Comparison of ENCODE assay signal across 1 cellular context in the genomic region with DNA sequence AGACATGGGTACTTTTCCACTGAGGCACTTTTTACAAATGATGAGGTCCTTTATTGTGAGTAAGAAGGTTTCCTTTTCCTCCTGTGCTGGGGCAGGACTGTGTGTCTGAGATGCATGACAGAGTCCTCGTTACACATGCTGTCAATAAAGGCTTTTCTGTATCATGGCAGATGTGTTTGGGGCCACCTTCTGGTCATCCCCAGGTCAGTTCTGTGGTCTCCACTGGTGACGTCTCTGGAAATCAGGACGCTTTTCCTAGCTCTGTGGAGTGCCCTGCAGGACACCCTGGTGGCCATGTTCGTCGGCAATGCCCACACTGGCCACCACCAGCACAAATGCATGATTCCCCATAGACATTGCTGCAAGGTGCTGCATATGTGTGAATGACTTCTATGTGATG.
A peak's percentile ranks its signal among the peaks of the same experiment; 100 is the strongest.
TF ChIP-seq lines count a peak whose summit lies in the region.

No MANE protein-coding gene starts in this region.

TF ChIP-seq in K562, 482 proteins besides CTCF, POLR2A, EP300 and RAD21 (continued from another document and continues in another):
- no peak for TF ChIP-seq ZFP36 (IDR thresholded peaks at IDR 0.05; ENCODE audit: low read depth, low read length, partially characterized antibody)
- no peak for TF ChIP-seq ZNF3 (CRISPR knock-in tag; IDR thresholded peaks at IDR 0.05)
- TF ChIP-seq ZNF75A (CRISPR knock-in tag; IDR thresholded peaks at IDR 0.05), result no peak
- TF ChIP-seq, protein P1, sequence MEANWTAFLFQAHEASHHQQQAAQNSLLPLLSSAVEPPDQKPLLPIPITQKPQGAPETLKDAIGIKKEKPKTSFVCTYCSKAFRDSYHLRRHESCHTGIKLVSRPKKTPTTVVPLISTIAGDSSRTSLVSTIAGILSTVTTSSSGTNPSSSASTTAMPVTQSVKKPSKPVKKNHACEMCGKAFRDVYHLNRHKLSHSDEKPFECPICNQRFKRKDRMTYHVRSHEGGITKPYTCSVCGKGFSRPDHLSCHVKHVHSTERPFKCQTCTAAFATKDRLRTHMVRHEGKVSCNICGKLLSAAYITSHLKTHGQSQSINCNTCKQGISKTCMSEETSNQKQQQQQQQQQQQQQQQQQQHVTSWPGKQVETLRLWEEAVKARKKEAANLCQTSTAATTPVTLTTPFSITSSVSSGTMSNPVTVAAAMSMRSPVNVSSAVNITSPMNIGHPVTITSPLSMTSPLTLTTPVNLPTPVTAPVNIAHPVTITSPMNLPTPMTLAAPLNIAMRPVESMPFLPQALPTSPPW (CRISPR knock-in tag; IDR thresholded peaks at IDR 0.05), result no peak
- TF ChIP-seq SMARCA5 (IDR thresholded peaks at IDR 0.05), result no peak
- TF ChIP-seq KDM1A (IDR thresholded peaks at IDR 0.05), result no peak
- TF ChIP-seq, protein P2, sequence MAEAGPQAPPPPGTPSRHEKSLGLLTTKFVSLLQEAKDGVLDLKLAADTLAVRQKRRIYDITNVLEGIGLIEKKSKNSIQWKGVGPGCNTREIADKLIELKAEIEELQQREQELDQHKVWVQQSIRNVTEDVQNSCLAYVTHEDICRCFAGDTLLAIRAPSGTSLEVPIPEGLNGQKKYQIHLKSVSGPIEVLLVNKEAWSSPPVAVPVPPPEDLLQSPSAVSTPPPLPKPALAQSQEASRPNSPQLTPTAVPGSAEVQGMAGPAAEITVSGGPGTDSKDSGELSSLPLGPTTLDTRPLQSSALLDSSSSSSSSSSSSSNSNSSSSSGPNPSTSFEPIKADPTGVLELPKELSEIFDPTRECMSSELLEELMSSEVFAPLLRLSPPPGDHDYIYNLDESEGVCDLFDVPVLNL (CRISPR knock-in tag; IDR thresholded peaks at IDR 0.05; ENCODE audit: low read depth), result no peak
- TF ChIP-seq MTA3 (IDR thresholded peaks at IDR 0.05; ENCODE audit: borderline replicate concordance), result no peak
- no peak; the same call in 1 of the 2 replicates for TF ChIP-seq XRCC5 (IDR thresholded peaks at IDR 0.05; ENCODE audit: low read depth, low read length)
- TF ChIP-seq CEBPB (tag; IDR thresholded peaks at IDR 0.05), result no peak
- no peak for TF ChIP-seq KAT7 (CRISPR knock-in tag; IDR thresholded peaks at IDR 0.05; ENCODE audit: borderline replicate concordance)
- 0 out of 2 replicates have a peak, but pooled peaks have one; percentile 32 for TF ChIP-seq ZNF12 (CRISPR knock-in tag; IDR thresholded peaks at IDR 0.05)
- no peak for TF ChIP-seq WHSC1 (IDR thresholded peaks at IDR 0.05; ENCODE audit: low read length)
- no peak for TF ChIP-seq SRSF9 (IDR thresholded peaks at IDR 0.05; ENCODE audit: borderline replicate concordance, low read depth, low read length)
- no peak; the same call in 1 of the 2 replicates for TF ChIP-seq CREB1 (IDR thresholded peaks at IDR 0.05)
- peak; percentile 54; the same call in 1 of the 2 replicates for TF ChIP-seq CREB1 (CRISPR knock-in tag; IDR thresholded peaks at IDR 0.05)
- TF ChIP-seq CCNT2 (IDR thresholded peaks at IDR 0.05; ENCODE audit: borderline replicate concordance, extremely low read depth, insufficient read length, low read depth, low read length), result no peak
- no peak for TF ChIP-seq TRIM28 (IDR thresholded peaks at IDR 0.05)
- no peak for TF ChIP-seq PPARD (CRISPR knock-in tag; IDR thresholded peaks at IDR 0.05)
- no peak for TF ChIP-seq TBL1XR1 (IDR thresholded peaks at IDR 0.05; ENCODE audit: low read length in 2 of 2)
- TF ChIP-seq KDM5B (IDR thresholded peaks at IDR 0.05; ENCODE audit: insufficient replicate concordance, low read depth, low read length), result no peak
- TF ChIP-seq NRF1 (conservative IDR thresholded peaks at IDR 0.05 in 1 of 2, IDR thresholded peaks at IDR 0.05 in 1 of 2), result 0 out of 4 replicates have a peak, but pooled peaks of 1 of the 2 experiments have one; percentile 27
- no peak for TF ChIP-seq ZNF431 (CRISPR knock-in tag; IDR thresholded peaks at IDR 0.05)
- TF ChIP-seq SAP30 (IDR thresholded peaks at IDR 0.05; ENCODE audit: borderline replicate concordance, insufficient read depth, low read depth, low read length, poor library complexity, severe bottlenecking), result peak; percentile 56
- TF ChIP-seq, protein P3, sequence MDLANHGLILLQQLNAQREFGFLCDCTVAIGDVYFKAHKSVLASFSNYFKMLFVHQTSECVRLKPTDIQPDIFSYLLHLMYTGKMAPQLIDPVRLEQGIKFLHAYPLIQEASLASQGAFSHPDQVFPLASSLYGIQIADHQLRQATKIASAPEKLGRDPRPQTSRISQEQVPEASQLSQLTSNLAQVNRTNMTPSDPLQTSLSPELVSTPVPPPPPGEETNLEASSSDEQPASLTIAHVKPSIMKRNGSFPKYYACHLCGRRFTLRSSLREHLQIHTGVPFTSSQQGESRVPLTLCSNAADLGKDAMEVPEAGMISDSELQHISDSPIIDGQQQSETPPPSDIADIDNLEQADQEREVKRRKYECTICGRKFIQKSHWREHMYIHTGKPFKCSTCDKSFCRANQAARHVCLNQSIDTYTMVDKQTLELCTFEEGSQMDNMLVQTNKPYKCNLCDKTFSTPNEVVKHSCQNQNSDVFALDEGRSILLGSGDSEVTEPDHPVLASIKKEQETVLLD (IDR thresholded peaks at IDR 0.05), result peak; percentile 36; the same call in 1 of the 2 replicates
- no peak for TF ChIP-seq PTRF (tag; IDR thresholded peaks at IDR 0.05)
- TF ChIP-seq HMG20B (CRISPR knock-in tag; IDR thresholded peaks at IDR 0.05), result no peak
- no peak for TF ChIP-seq BRD4 (IDR thresholded peaks at IDR 0.05)
- TF ChIP-seq, protein P4, sequence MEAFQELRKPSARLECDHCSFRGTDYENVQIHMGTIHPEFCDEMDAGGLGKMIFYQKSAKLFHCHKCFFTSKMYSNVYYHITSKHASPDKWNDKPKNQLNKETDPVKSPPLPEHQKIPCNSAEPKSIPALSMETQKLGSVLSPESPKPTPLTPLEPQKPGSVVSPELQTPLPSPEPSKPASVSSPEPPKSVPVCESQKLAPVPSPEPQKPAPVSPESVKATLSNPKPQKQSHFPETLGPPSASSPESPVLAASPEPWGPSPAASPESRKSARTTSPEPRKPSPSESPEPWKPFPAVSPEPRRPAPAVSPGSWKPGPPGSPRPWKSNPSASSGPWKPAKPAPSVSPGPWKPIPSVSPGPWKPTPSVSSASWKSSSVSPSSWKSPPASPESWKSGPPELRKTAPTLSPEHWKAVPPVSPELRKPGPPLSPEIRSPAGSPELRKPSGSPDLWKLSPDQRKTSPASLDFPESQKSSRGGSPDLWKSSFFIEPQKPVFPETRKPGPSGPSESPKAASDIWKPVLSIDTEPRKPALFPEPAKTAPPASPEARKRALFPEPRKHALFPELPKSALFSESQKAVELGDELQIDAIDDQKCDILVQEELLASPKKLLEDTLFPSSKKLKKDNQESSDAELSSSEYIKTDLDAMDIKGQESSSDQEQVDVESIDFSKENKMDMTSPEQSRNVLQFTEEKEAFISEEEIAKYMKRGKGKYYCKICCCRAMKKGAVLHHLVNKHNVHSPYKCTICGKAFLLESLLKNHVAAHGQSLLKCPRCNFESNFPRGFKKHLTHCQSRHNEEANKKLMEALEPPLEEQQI (IDR thresholded peaks at IDR 0.05), result no peak
- no peak for TF ChIP-seq PHTF2 (CRISPR knock-in tag; IDR thresholded peaks at IDR 0.05)
- TF ChIP-seq, protein P5, sequence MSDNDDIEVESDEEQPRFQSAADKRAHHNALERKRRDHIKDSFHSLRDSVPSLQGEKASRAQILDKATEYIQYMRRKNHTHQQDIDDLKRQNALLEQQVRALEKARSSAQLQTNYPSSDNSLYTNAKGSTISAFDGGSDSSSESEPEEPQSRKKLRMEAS (CRISPR knock-in tag; IDR thresholded peaks at IDR 0.05), result peak; percentile 79
- TF ChIP-seq MCM5 (IDR thresholded peaks at IDR 0.05; ENCODE audit: low read depth), result no peak
- no peak for TF ChIP-seq ILF3 (IDR thresholded peaks at IDR 0.05; ENCODE audit: borderline replicate concordance)
- TF ChIP-seq, protein P6, sequence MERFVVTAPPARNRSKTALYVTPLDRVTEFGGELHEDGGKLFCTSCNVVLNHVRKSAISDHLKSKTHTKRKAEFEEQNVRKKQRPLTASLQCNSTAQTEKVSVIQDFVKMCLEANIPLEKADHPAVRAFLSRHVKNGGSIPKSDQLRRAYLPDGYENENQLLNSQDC (CRISPR knock-in tag; IDR thresholded peaks at IDR 0.05), result no peak
- no peak for TF ChIP-seq ZNF41 (CRISPR knock-in tag; conservative IDR thresholded peaks at IDR 0.05)
- no peak for TF ChIP-seq CHCHD3 (CRISPR knock-in tag; IDR thresholded peaks at IDR 0.05)
- TF ChIP-seq SMARCA4 (IDR thresholded peaks at IDR 0.05), result peak; percentile 32; the same call in 1 of the 2 replicates
- TF ChIP-seq BRCA1 (IDR thresholded peaks at IDR 0.05), result no peak
- TF ChIP-seq BRCA1 (CRISPR knock-in tag; IDR thresholded peaks at IDR 0.05), result no peak
- TF ChIP-seq GTF2A2 (tag; IDR thresholded peaks at IDR 0.05), result no peak
- no peak for TF ChIP-seq MTA2 (IDR thresholded peaks at IDR 0.05; ENCODE audit: low read depth)
- no peak for TF ChIP-seq RFX5 (IDR thresholded peaks at IDR 0.05; ENCODE audit: low read depth, low read length)
- TF ChIP-seq, protein P7, sequence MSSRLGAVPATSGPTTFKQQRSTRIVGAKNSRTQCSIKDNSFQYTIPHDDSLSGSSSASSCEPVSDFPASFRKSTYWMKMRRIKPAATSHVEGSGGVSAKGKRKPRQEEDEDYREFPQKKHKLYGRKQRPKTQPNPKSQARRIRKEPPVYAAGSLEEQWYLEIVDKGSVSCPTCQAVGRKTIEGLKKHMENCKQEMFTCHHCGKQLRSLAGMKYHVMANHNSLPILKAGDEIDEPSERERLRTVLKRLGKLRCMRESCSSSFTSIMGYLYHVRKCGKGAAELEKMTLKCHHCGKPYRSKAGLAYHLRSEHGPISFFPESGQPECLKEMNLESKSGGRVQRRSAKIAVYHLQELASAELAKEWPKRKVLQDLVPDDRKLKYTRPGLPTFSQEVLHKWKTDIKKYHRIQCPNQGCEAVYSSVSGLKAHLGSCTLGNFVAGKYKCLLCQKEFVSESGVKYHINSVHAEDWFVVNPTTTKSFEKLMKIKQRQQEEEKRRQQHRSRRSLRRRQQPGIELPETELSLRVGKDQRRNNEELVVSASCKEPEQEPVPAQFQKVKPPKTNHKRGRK (tag; IDR thresholded peaks at IDR 0.05), result no peak
- TF ChIP-seq NELFE (IDR thresholded peaks at IDR 0.05; ENCODE audit: insufficient read depth, insufficient read length), result no peak
- peak; percentile 78 for TF ChIP-seq ATF7 (IDR thresholded peaks at IDR 0.05)
- no peak for TF ChIP-seq YBX1 (IDR thresholded peaks at IDR 0.05)
- TF ChIP-seq, protein P8, sequence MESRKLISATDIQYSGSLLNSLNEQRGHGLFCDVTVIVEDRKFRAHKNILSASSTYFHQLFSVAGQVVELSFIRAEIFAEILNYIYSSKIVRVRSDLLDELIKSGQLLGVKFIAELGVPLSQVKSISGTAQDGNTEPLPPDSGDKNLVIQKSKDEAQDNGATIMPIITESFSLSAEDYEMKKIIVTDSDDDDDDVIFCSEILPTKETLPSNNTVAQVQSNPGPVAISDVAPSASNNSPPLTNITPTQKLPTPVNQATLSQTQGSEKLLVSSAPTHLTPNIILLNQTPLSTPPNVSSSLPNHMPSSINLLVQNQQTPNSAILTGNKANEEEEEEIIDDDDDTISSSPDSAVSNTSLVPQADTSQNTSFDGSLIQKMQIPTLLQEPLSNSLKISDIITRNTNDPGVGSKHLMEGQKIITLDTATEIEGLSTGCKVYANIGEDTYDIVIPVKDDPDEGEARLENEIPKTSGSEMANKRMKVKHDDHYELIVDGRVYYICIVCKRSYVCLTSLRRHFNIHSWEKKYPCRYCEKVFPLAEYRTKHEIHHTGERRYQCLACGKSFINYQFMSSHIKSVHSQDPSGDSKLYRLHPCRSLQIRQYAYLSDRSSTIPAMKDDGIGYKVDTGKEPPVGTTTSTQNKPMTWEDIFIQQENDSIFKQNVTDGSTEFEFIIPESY (CRISPR knock-in tag; IDR thresholded peaks at IDR 0.05), result no peak
- TF ChIP-seq, protein P9, sequence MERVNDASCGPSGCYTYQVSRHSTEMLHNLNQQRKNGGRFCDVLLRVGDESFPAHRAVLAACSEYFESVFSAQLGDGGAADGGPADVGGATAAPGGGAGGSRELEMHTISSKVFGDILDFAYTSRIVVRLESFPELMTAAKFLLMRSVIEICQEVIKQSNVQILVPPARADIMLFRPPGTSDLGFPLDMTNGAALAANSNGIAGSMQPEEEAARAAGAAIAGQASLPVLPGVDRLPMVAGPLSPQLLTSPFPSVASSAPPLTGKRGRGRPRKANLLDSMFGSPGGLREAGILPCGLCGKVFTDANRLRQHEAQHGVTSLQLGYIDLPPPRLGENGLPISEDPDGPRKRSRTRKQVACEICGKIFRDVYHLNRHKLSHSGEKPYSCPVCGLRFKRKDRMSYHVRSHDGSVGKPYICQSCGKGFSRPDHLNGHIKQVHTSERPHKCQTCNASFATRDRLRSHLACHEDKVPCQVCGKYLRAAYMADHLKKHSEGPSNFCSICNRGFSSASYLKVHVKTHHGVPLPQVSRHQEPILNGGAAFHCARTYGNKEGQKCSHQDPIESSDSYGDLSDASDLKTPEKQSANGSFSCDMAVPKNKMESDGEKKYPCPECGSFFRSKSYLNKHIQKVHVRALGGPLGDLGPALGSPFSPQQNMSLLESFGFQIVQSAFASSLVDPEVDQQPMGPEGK (CRISPR knock-in tag; IDR thresholded peaks at IDR 0.05; ENCODE audit: borderline replicate concordance), result no peak
- TF ChIP-seq ZC3H11A (IDR thresholded peaks at IDR 0.05; ENCODE audit: low read depth, low read length), result no peak
- no peak for TF ChIP-seq EP400 (IDR thresholded peaks at IDR 0.05)
- TF ChIP-seq HCFC1 (IDR thresholded peaks at IDR 0.05; ENCODE audit: low read depth, low read length), result 0 out of 2 replicates have a peak, but pooled peaks have one; percentile 25
- TF ChIP-seq DIDO1 (tag; IDR thresholded peaks at IDR 0.05; ENCODE audit: low read depth), result peak; percentile 33; the same call in 1 of the 2 replicates
- TF ChIP-seq STAG1 (CRISPR knock-in tag; IDR thresholded peaks at IDR 0.05; ENCODE audit: borderline replicate concordance), result no peak
- peak; percentile 84 for TF ChIP-seq CREM (IDR thresholded peaks at IDR 0.05; ENCODE audit: low read depth)
- TF ChIP-seq TCF3 (CRISPR knock-in tag; IDR thresholded peaks at IDR 0.05), result no peak; the same call in 1 of the 2 replicates
- peak; percentile 77 for TF ChIP-seq L3MBTL2 (IDR thresholded peaks at IDR 0.05)
- no peak for TF ChIP-seq TCF7 (IDR thresholded peaks at IDR 0.05; ENCODE audit: borderline replicate concordance)
- no peak for TF ChIP-seq SP2 (IDR thresholded peaks at IDR 0.05; ENCODE audit: extremely low read depth, low read depth, low read length, poor library complexity, severe bottlenecking)
- TF ChIP-seq CC2D1A (IDR thresholded peaks at IDR 0.05), result no peak
- no peak for TF ChIP-seq CBX8 (IDR thresholded peaks at IDR 0.05; ENCODE audit: borderline replicate concordance, extremely low read depth, low read depth, low read length, poor library complexity, severe bottlenecking)
- no peak for TF ChIP-seq MIER1 (IDR thresholded peaks at IDR 0.05; ENCODE audit: low read depth)
- TF ChIP-seq RCOR1 (IDR thresholded peaks at IDR 0.05; ENCODE audit: borderline replicate concordance in 1 of 2, low read depth in 2 of 2, low read length in 2 of 2), result peak in 1 of 2 experiments; percentile 77; a peak in 2 of 4 replicates
